ENCODE assay signal across 8 cellular contexts in genomic region chr1:244451539-244451950, GRCh38. TPM values are rescaled to one million over a fixed set of nuclear protein-coding genes. Genes with fewer than 3 reads are reported as not detected.
A peak's percentile ranks its signal among the peaks of the same experiment; 100 is the strongest.
DNase-seq lines count a peak whose midpoint lies in the region; TF ChIP-seq lines count a peak whose summit lies in the region.

Gene ADSS2 (minus strand): TSS chr1:244451909. CDS start chr1:244451817, 92 bp downstream.

- H3K9me3 Mint-ChIP-seq in CD8-positive, alpha-beta memory T cell: no peaks in the 10 kb centered on the region

- peaks cover 0 to 6% of the 10 kb centered on the region in 2 donors for H3K27me3 Mint-ChIP-seq in CD8-positive, alpha-beta memory T cell

- H3K9me3 ChIP-seq in CD8-positive, alpha-beta memory T cell (ENCODE audit: low read length): no peaks in the 10 kb centered on the region
- H3K9me3 ChIP-seq in HUES64 (ENCODE audit: insufficient read depth, low read depth, low read length) (no peaks in the 10 kb centered on the region), mononuclear cell (ENCODE audit: low read depth, low read length) (no peaks in the 10 kb centered on the region), vagina (no peaks in the 10 kb centered on the region)

- no peaks in the 10 kb centered on the region for H3K27me3 ChIP-seq in CD8-positive, alpha-beta memory T cell (ENCODE audit: insufficient read depth, low read length, poor library complexity, severe bottlenecking)
- no peaks in the 10 kb centered on the region for H3K27me3 ChIP-seq in HUES64 (ENCODE audit: insufficient read depth, low read length)
- H3K27me3 ChIP-seq in mononuclear cell (ENCODE audit: insufficient read depth, low read length): no peaks in the 10 kb centered on the region
- no peaks in the 10 kb centered on the region for H3K27me3 ChIP-seq in vagina

- peak in 1 of 2 donors; percentile 70 for TF ChIP-seq POLR2A in vagina (IDR thresholded peaks at IDR 0.05)

- H3K4me3 ChIP-seq in CD8-positive, alpha-beta memory T cell (ENCODE audit: low read length): peak within 1 kb of the TSS; percentile 55
- peak within 1 kb of the TSS; percentile 94 for H3K4me3 ChIP-seq in HUES64 (ENCODE audit: low read length)
- peak within 1 kb of the TSS; percentile 92 to 95 for H3K4me3 ChIP-seq in cardiac fibroblast (replicated peaks in 1 of 2; ENCODE audit: low read depth in 2 of 2, low read length in 2 of 2)
- H3K4me3 ChIP-seq in mononuclear cell (ENCODE audit: low read length): peak within 1 kb of the TSS; percentile 92
- H3K4me3 ChIP-seq in vagina: peak within 1 kb of the TSS; percentile 79 to 99

- peak within 1 kb of the TSS; percentile 97 for H3K27ac ChIP-seq in CD8-positive, alpha-beta memory T cell (ENCODE audit: low read depth, low read length)
- H3K27ac ChIP-seq in HUES64 (ENCODE audit: low read depth, low read length) (peak within 1 kb of the TSS; percentile 91), vagina (peak within 1 kb of the TSS; percentile 94)

- TF ChIP-seq CTCF in cardiac fibroblast (IDR thresholded peaks at IDR 0.05; ENCODE audit: low read depth, low read length) (no peak), vagina (IDR thresholded peaks at IDR 0.05) (no peak)

- no peak for DNase-seq in CD8-positive, alpha-beta memory T cell
- DNase-seq in cardiac fibroblast (ENCODE audit: low read depth in 2 of 2) (no peak), vagina (ENCODE audit: extremely low spot score in 2 of 2) (peak in 1 of 2 donors; percentile 89), NAMALWA (ENCODE audit: low spot score) (no peak), DMS53 treated with DMSO at 0.1 percent for 48 hours (lab: John Stamatoyannopoulos, UW; ENCODE audit: unreplicated experiment) (no peak), RPMI8226 (no peak)

- CTCF ChIA-PET in CD8-positive, alpha-beta memory T cell (lab: Charles Lee): interaction anchor here (0.9 kb wide), 2 partner anchors 13 to 152 kb away, joined by 3 read pairs; no protein-coding TSS in a partner anchor

- H3K4me1 ChIP-seq in CD8-positive, alpha-beta memory T cell (ENCODE audit: insufficient read depth, low read length): peaks cover 39% of the 10 kb centered on the region
- H3K4me1 ChIP-seq in HUES64 (ENCODE audit: insufficient read depth, low read length) (peaks cover 69% of the 10 kb centered on the region), mononuclear cell (ENCODE audit: insufficient read depth, low read length) (peaks cover 15% of the 10 kb centered on the region), vagina (peaks cover 38% of the 10 kb centered on the region)

- H3K36me3 Mint-ChIP-seq in CD8-positive, alpha-beta memory T cell: peaks cover 0 to 29% (median 2%) of the 10 kb centered on the region in 3 donors

- H3K27ac Mint-ChIP-seq in CD8-positive, alpha-beta memory T cell: peak within 1 kb of the TSS; percentile 95 to 99 (median 98)

- intact Hi-C loops in vagina (cut with DNase I): loop anchor here (5.0 kb wide), 1 partner anchor 404 kb away; no protein-coding TSS in a partner anchor

- peak within 1 kb of the TSS; percentile 89 to 99 (median 96) for H3K4me3 Mint-ChIP-seq in CD8-positive, alpha-beta memory T cell

- peaks cover 44 to 58% (median 49%) of the 10 kb centered on the region in 3 donors for H3K4me1 Mint-ChIP-seq in CD8-positive, alpha-beta memory T cell

- H3K36me3 ChIP-seq in CD8-positive, alpha-beta memory T cell (ENCODE audit: insufficient read depth, low read length): no peaks in the 10 kb centered on the region
- H3K36me3 ChIP-seq in HUES64 (ENCODE audit: insufficient read depth, low read length): peaks cover 20% of the 10 kb centered on the region
- no peaks in the 10 kb centered on the region for H3K36me3 ChIP-seq in vagina

- peak within 1 kb of the TSS; percentile 88 for H3K9ac ChIP-seq in HUES64 (ENCODE audit: low read depth, low read length)

- POLR2A ChIA-PET in CD8-positive, alpha-beta memory T cell (lab: Charles Lee): interaction anchor here (0.9 to 2.5 kb wide), 3 partner anchors 8 to 383 kb away, joined by 5 to 9 read pairs (median 5); partner anchors contain the start of gene CATSPERE

- under 1% methylated on average over 45 of the region's 45 CpGs for WGBS in HUES64

RNA-seq across cellular contexts. Expression of gene ADSS2, which starts in this region (rescaled TPM):
- 10 to 100 TPM; 64.6 to 67.9 TPM for total RNA-seq in CD8-positive, alpha-beta memory T cell
- polyA plus RNA-seq in CD8-positive, alpha-beta memory T cell: 34.3 TPM
- polyA plus RNA-seq in HUES64 (2013, experiment 1 of 2): 51.4 TPM
- polyA plus RNA-seq in HUES64 (2013, experiment 2 of 2): 50.2 TPM
- total RNA-seq in mononuclear cell: 40.6 TPM
- total RNA-seq in vagina: 38.1 TPM
